In genomic region chr4:156950090-156950489, GRCh38 we compare ENCODE assay signal across 18 cellular contexts. TPM values are rescaled to one million over a fixed set of nuclear protein-coding genes. Genes with fewer than 3 reads are reported as not detected.
DNase-seq lines count a peak whose midpoint lies in the region; ATAC-seq, FAIRE-seq and TF ChIP-seq lines count a peak whose summit lies in the region.
"Had no signal": no experiment of that assay in that cellular context is flagged by ENCODE, and none has a peak within 500 bp of the region (broad histone marks: within the 10 kb centered on the region; RNA-seq: fewer than 3 reads in every experiment).

No MANE protein-coding gene starts in this region.

- H3K27me3 ChIP-seq in left ventricle myocardium inferior (ENCODE audit: low read depth), result no peaks in the 10 kb centered on the region
- no peaks in the 10 kb centered on the region for H3K27me3 ChIP-seq in endothelial cell of umbilical vein (ENCODE audit: control insufficient read depth in 2 of 2, insufficient read depth in 2 of 2, low read length in 2 of 2)
- no peaks in the 10 kb centered on the region for H3K27me3 ChIP-seq in muscle layer of duodenum (ENCODE audit: low read depth, low read length)
- H3K27me3 ChIP-seq in uterus, result no peaks in the 10 kb centered on the region

- ATAC-seq in Right ventricle myocardium inferior, result no peak
- no peak for ATAC-seq in HG03039 (IDR thresholded peaks at IDR 0.05; ENCODE audit: unreplicated experiment)
- ATAC-seq: T-cell had no signal

- TF ChIP-seq CTCF in left ventricle myocardium inferior (IDR thresholded peaks at IDR 0.05; ENCODE audit: borderline replicate concordance), result no peak
- TF ChIP-seq CTCF in endothelial cell of umbilical vein (IDR thresholded peaks at IDR 0.05; ENCODE audit: extremely low read depth in 1 of 2, insufficient read depth in 1 of 2, low read depth in 1 of 2, low read length in 2 of 2), result no peak
- no peak for TF ChIP-seq CTCF in uterus (IDR thresholded peaks at IDR 0.05)

- dilution Hi-C loops in endothelial cell of umbilical vein (cut with MboI; ENCODE audit: extremely low pct_ligation_motif_present, low sequenced_read_pairs), result no loop called here

- TF ChIP-seq POLR2A in endothelial cell of umbilical vein (IDR thresholded peaks at IDR 0.05; ENCODE audit: low read depth, low read length) (peak; percentile 34), uterus (IDR thresholded peaks at IDR 0.05) (no peak)

- POLR2A ChIA-PET in endothelial cell of umbilical vein (lab: Charles Lee), result interaction anchor here (0.7 kb wide), 1 partner anchor 474 kb away, joined by 3 read pairs; no protein-coding TSS in a partner anchor

- H3K4me3 ChIP-seq in left ventricle myocardium inferior, result no peak overlapping the region
- H3K4me3 ChIP-seq in endothelial cell of umbilical vein (replicated peaks in 1 of 3; ENCODE audit: insufficient read depth in 1 of 3, low read depth in 1 of 3, low read length in 3 of 3), result no peak overlapping the region
- H3K4me3 ChIP-seq in muscle layer of duodenum (ENCODE audit: low read depth in 1 of 2, low read length in 2 of 2), result no peak overlapping the region
- no peak overlapping the region for H3K4me3 ChIP-seq in uterus

- intact Hi-C loops in left ventricle myocardium inferior (cut with micrococcal nuclease) (no loop called here), Right ventricle myocardium inferior (cut with DNase I) (no loop called here), endothelial cell of umbilical vein (cut with micrococcal nuclease) (no loop called here), uterus (cut with DNase I; ENCODE audit: low total_unique reads) (no loop called here)

- peak overlapping the region; percentile 29 for H3K9ac ChIP-seq in endothelial cell of umbilical vein (replicated peaks; ENCODE audit: extremely low read depth, insufficient read depth, low read length)

- no peaks in the 10 kb centered on the region for H3K9me1 ChIP-seq in endothelial cell of umbilical vein (replicated peaks; ENCODE audit: control insufficient read depth, extremely low read depth, insufficient read depth, low read length)

- TSS peak; percentile 44 for BruUV-seq in endothelial cell of umbilical vein (replicated peaks; lab: Mats Ljungman, UMichigan)

- H3K4me2 ChIP-seq in endothelial cell of umbilical vein (ENCODE audit: insufficient read depth, low read length), result peak overlapping the region; percentile 90

- DNase-seq in left ventricle myocardium inferior (no peak), Right ventricle myocardium inferior (ENCODE audit: missing footprints) (no peak), endothelial cell of umbilical vein (ENCODE audit: low read depth, low spot score) (peak; percentile 53), uterus (no peak), NOMO-1 treated with dmso at 0.1 percent for 144 hours (lab: John Stamatoyannopoulos, UW; ENCODE audit: unreplicated experiment) (no peak), SIG-M5 (lab: John Stamatoyannopoulos, UW) (no peak)
- DNase-seq: activated CD4-positive, alpha-beta T cell treated with anti-CD3 and anti-CD28 coated beads, Interleukin-2, amount 50 U/mL, for 1 hour; activated CD8-positive, alpha-beta memory T cell treated with anti-CD3 and anti-CD28 coated beads, Interleukin-2, amount 50 U/mL, for 48 hours; activated gamma-delta T cell treated with Interleukin-2 at 50 U/mL for 16 hours; amniotic stem cell; DMS153; left ventricle myocardium superior; naive B cell; NCI-H82; T-cell had no signal

- H3K36me3 ChIP-seq in left ventricle myocardium inferior (no peaks in the 10 kb centered on the region), endothelial cell of umbilical vein (ENCODE audit: control insufficient read depth in 2 of 2, extremely low read depth in 1 of 2, insufficient read depth in 2 of 2, low read length in 2 of 2) (no peaks in the 10 kb centered on the region), muscle layer of duodenum (ENCODE audit: control insufficient read depth in 1 of 2, insufficient read depth in 2 of 2, low read length in 2 of 2) (peaks cover 0 to 5% of the 10 kb centered on the region in 2 donors), uterus (no peaks in the 10 kb centered on the region)

- H3K4me1 ChIP-seq in left ventricle myocardium inferior (peaks cover 73% of the 10 kb centered on the region), endothelial cell of umbilical vein (ENCODE audit: control insufficient read depth, extremely low read depth, insufficient read depth, low read length) (peaks cover 56% of the 10 kb centered on the region), muscle layer of duodenum (ENCODE audit: control insufficient read depth in 1 of 2, insufficient read depth in 2 of 2, low read length in 2 of 2) (peaks cover 10 to 40% of the 10 kb centered on the region in 2 donors), uterus (peaks cover 0 to 18% of the 10 kb centered on the region in 2 donors)

- H3K27ac ChIP-seq in left ventricle myocardium inferior (replicated peaks) (peak overlapping the region; percentile 23), endothelial cell of umbilical vein (ENCODE audit: insufficient read depth, low read depth, low read length) (peak overlapping the region; percentile 52), muscle layer of duodenum (ENCODE audit: low read length) (peak overlapping the region; percentile 39), uterus (peak overlapping the region; percentile 72 to 90)
- H3K27ac ChIP-seq: C4-2B had no signal

- H4K20me1 ChIP-seq in endothelial cell of umbilical vein (replicated peaks; ENCODE audit: control insufficient read depth, extremely low read depth, insufficient read depth, low read length), result no peaks in the 10 kb centered on the region

- CTCF ChIA-PET in endothelial cell of umbilical vein (lab: Charles Lee), result interaction anchor here (0.6 to 7.5 kb wide), 5 partner anchors 8 to 475 kb away, joined by 3 to 72 read pairs (median 6); partner anchors contain the start of gene PDGFC

- H2AFZ ChIP-seq in endothelial cell of umbilical vein (ENCODE audit: low read depth, low read length), result no peak overlapping the region

- no peak for FAIRE-seq in endothelial cell of umbilical vein (lab: Jason Lieb, UNC)

- no peaks in the 10 kb centered on the region for H3K79me2 ChIP-seq in endothelial cell of umbilical vein (ENCODE audit: control insufficient read depth, insufficient read depth, low read length)

- H3K9me3 ChIP-seq in left ventricle myocardium inferior (replicated peaks) (no peaks in the 10 kb centered on the region), endothelial cell of umbilical vein (replicated peaks; ENCODE audit: control insufficient read depth, insufficient read depth, low read length) (no peaks in the 10 kb centered on the region), muscle layer of duodenum (ENCODE audit: control insufficient read depth in 1 of 2, low read length in 2 of 2) (no peaks in the 10 kb centered on the region), uterus (no peaks in the 10 kb centered on the region)

TF ChIP-seq in endothelial cell of umbilical vein, 7 proteins besides CTCF, POLR2A, EP300 and RAD21:
- no peak for TF ChIP-seq POLR2AphosphoS5 (IDR thresholded peaks at IDR 0.05; ENCODE audit: insufficient read depth, low read depth, low read length)
- no peak for TF ChIP-seq JUN (IDR thresholded peaks at IDR 0.05; ENCODE audit: borderline replicate concordance, insufficient read depth, insufficient read length, low read depth)
- no peak for TF ChIP-seq MYC (IDR thresholded peaks at IDR 0.05; ENCODE audit: low read depth, low read length)
- TF ChIP-seq GATA2 (IDR thresholded peaks at IDR 0.05; ENCODE audit: insufficient read depth, insufficient read length, low read depth, low read length), result no peak
- TF ChIP-seq EZH2 (IDR thresholded peaks at IDR 0.05; ENCODE audit: borderline replicate concordance, low read depth, low read length, severe bottlenecking), result no peak
- TF ChIP-seq FOS (IDR thresholded peaks at IDR 0.05; ENCODE audit: borderline replicate concordance, insufficient read depth, low read length), result no peak
- TF ChIP-seq MAX (IDR thresholded peaks at IDR 0.05; ENCODE audit: insufficient read depth, insufficient read length), result no peak

RNA-seq across cellular contexts. Expression of gene PDGFC, which starts 21.5 kb away (rescaled TPM):
- total RNA-seq in left ventricle myocardium inferior, result 12.9 TPM
- 12.6 TPM for total RNA-seq in Right ventricle myocardium inferior
- 5.3 and 6.7 TPM in 2 replicates for total RNA-seq in endothelial cell of umbilical vein
- polyA plus RNA-seq in endothelial cell of umbilical vein, result 1.9 and 2.7 TPM in 2 replicates
- 3.2 and 3.4 TPM in 2 replicates for polyA plus RNA-seq in endothelial cell of umbilical vein (2011; cell fraction: cytosol; rRNA removed)
- 5.7 and 6.3 TPM in 2 replicates for polyA plus RNA-seq in endothelial cell of umbilical vein (2011; cell fraction: nucleus; rRNA removed)
- 9.2 and 15.9 TPM in 2 replicates for polyA plus RNA-seq in endothelial cell of umbilical vein (2012)
- polyA minus RNA-seq in endothelial cell of umbilical vein, result 10.5 and 17.8 TPM in 2 replicates
- polyA minus RNA-seq in endothelial cell of umbilical vein (2011; cell fraction: cytosol; rRNA and poly(A)+ RNA removed), result not detected
- polyA minus RNA-seq in endothelial cell of umbilical vein (2011; cell fraction: nucleus; rRNA and poly(A)+ RNA removed), result 25.2 and 29.9 TPM in 2 replicates
- 100 to 1,000 TPM in 1 of 4 donors, 10 to 100 TPM in 3; 22.5 to 103 (median 70.2) TPM for total RNA-seq in uterus

Comparison
In these comparisons a context has a peak if more than half of its experiments do, and no peak if none do; other contexts are left out.
1. H3K27ac ChIP-seq: peak in every context shown above with its lines; median percentile 81 in uterus; 52 in endothelial cell of umbilical vein; 39 in muscle layer of duodenum; 23 in left ventricle myocardium inferior.